Comparison of ENCODE assay signal across 8 cellular contexts in genomic region chr6:14118091-14118439, GRCh38. TPM values are rescaled to one million over a fixed set of nuclear protein-coding genes. Genes with fewer than 3 reads are reported as not detected.
A peak's percentile ranks its signal among the peaks of the same experiment; 100 is the strongest.
DNase-seq lines count a peak whose midpoint lies in the region; ATAC-seq, FAIRE-seq and TF ChIP-seq lines count a peak whose summit lies in the region.

No MANE protein-coding gene starts in this region.

- H3K23ac ChIP-seq in trophoblast cell (ENCODE audit: low read length), result no peak overlapping the region

- H4K20me1 ChIP-seq in MM.1S (ENCODE audit: insufficient read depth, low read length), result peaks cover 3% of the 10 kb centered on the region; the same call in 1 of the 2 replicates

- no peak overlapping the region for H2BK120ac ChIP-seq in trophoblast cell (ENCODE audit: insufficient read depth, low read length, poor library complexity)

- no peak overlapping the region for H2BK12ac ChIP-seq in trophoblast cell (ENCODE audit: low read length)

- H3K79me1 ChIP-seq in trophoblast cell (ENCODE audit: low read length), result peaks cover 4% of the 10 kb centered on the region

- ATAC-seq in HG02759 (IDR thresholded peaks at IDR 0.05; ENCODE audit: unreplicated experiment), result no peak

- no CpG with 5 or more reads among the region's 10 CpGs for WGBS in trophoblast cell (ENCODE audit: extremely low coverage, insufficient coverage, insufficient read length)

- no peak overlapping the region for H3K18ac ChIP-seq in trophoblast cell (ENCODE audit: low read length)

- FAIRE-seq in GM18507 (lab: Jason Lieb, UNC), result peak; percentile 62

- peak overlapping the region; percentile 33 for H4K8ac ChIP-seq in trophoblast cell (ENCODE audit: low read depth, low read length)

- H3F3A ChIP-seq in MM.1S (ENCODE audit: insufficient read depth, low read length), result 0 out of 2 replicates have a peak, but pooled peaks cover 10% of the 10 kb centered on the region

- H3K36me3 ChIP-seq in MM.1S (replicated peaks; ENCODE audit: insufficient read depth, low read length) (no peaks in the 10 kb centered on the region), trophoblast cell (ENCODE audit: control insufficient read depth in 1 of 2, insufficient read depth in 2 of 2, low read length in 2 of 2) (no peaks in the 10 kb centered on the region)

- H3K4me2 ChIP-seq in MM.1S (ENCODE audit: low read depth, low read length) (peak overlapping the region; percentile 83), trophoblast cell (ENCODE audit: low read length) (peak overlapping the region; percentile 85)

- H3K27ac ChIP-seq in MM.1S (ENCODE audit: low read length), result no peak overlapping the region
- H3K27ac ChIP-seq in trophoblast cell (ENCODE audit: low read depth, low read length), result no peak overlapping the region

- H3K4ac ChIP-seq in trophoblast cell (ENCODE audit: low read depth, low read length), result no peak overlapping the region

- H2AK5ac ChIP-seq in trophoblast cell (ENCODE audit: low read length), result no peak overlapping the region

- H3K27me3 ChIP-seq in MM.1S (replicated peaks; ENCODE audit: insufficient read depth, low read length), result peaks cover 75% of the 10 kb centered on the region
- peaks cover 2% of the 10 kb centered on the region for H3K27me3 ChIP-seq in trophoblast cell (ENCODE audit: insufficient read depth, low read length)

- H3K9ac ChIP-seq in MM.1S (ENCODE audit: low read length) (no peak overlapping the region), trophoblast cell (ENCODE audit: low read length) (no peak overlapping the region)

- no peak overlapping the region for H4K12ac ChIP-seq in trophoblast cell (ENCODE audit: low read depth, low read length)

- H3K79me2 ChIP-seq in MM.1S (ENCODE audit: low read length) (no peaks in the 10 kb centered on the region), trophoblast cell (ENCODE audit: control insufficient read depth, insufficient read depth, low read length, poor library complexity) (peaks cover 1% of the 10 kb centered on the region)

- H4K91ac ChIP-seq in trophoblast cell (ENCODE audit: low read depth, low read length), result no peak overlapping the region

- no peak for TF ChIP-seq CTCF in MM.1S (IDR thresholded peaks at IDR 0.05; ENCODE audit: low read length)
- no peak for TF ChIP-seq CTCF in epithelial cell of proximal tubule (conservative IDR thresholded peaks at IDR 0.05; ENCODE audit: low read depth, low read length)

- no peak overlapping the region for H2BK5ac ChIP-seq in trophoblast cell (ENCODE audit: low read depth, low read length, poor library complexity)

- DNase-seq in GM18507 (ENCODE audit: extremely low spot score, insufficient read length, low read depth) (no peak), MM.1S (no peak), epithelial cell of proximal tubule (ENCODE audit: low read depth) (no peak), trophoblast cell (no peak), EL (no peak), inferior parietal cortex (ENCODE audit: extremely low spot score) (no peak), NCI-H1105 (lab: John Stamatoyannopoulos, UW) (no peak)

- H3K9me2 ChIP-seq in MM.1S (replicated peaks; ENCODE audit: insufficient read depth, low read length), result no peaks in the 10 kb centered on the region

- no peaks in the 10 kb centered on the region for H3K9me3 ChIP-seq in MM.1S (replicated peaks; ENCODE audit: insufficient read depth, low read length)
- peaks cover 4% of the 10 kb centered on the region for H3K9me3 ChIP-seq in trophoblast cell (ENCODE audit: insufficient read depth, low read depth, low read length)

- H3K4me1 ChIP-seq in MM.1S (ENCODE audit: low read length) (no peaks in the 10 kb centered on the region), trophoblast cell (ENCODE audit: control insufficient read depth in 1 of 2, insufficient read depth in 2 of 2, low read length in 2 of 2) (peaks cover 0 to 6% of the 10 kb centered on the region in 2 experiments)

- H3K4me3 ChIP-seq in MM.1S (ENCODE audit: low read length) (peak overlapping the region; percentile 57), epithelial cell of proximal tubule (ENCODE audit: low read depth, low read length) (peak overlapping the region; percentile 65), trophoblast cell (ENCODE audit: low read depth, low read length) (peak overlapping the region; percentile 78)

- H3K14ac ChIP-seq in trophoblast cell (ENCODE audit: low read length), result no peak overlapping the region

- H2AFZ ChIP-seq in MM.1S (ENCODE audit: low read length) (peak overlapping the region; percentile 51; the same call in 1 of the 2 replicates), trophoblast cell (ENCODE audit: insufficient read depth, low read length, poor library complexity) (peak overlapping the region; percentile 72)

RNA-seq across cellular contexts. Expression of gene CD83, which starts 0.5 kb away (rescaled TPM):
- total RNA-seq in epithelial cell of proximal tubule, result 3.7 and 7.1 TPM in 2 replicates
- polyA plus RNA-seq in trophoblast cell (2013), result 1.3 and 1.4 TPM in 2 replicates
